Comparison of ENCODE assay signal across 19 cellular contexts in genomic region chr1:31099283-31100063, GRCh38. TPM values are rescaled to one million over a fixed set of nuclear protein-coding genes. Genes with fewer than 3 reads are reported as not detected.
DNase-seq lines count a peak whose midpoint lies in the region; TF ChIP-seq lines count a peak whose summit lies in the region.
"Had no signal": no experiment of that assay in that cellular context is flagged by ENCODE, and none has a peak within 500 bp of the region (broad histone marks: within the 10 kb centered on the region; RNA-seq: fewer than 3 reads in every experiment).

No MANE protein-coding gene starts in this region.

- no peak overlapping the region for H3K9ac ChIP-seq in SK-N-SH

- H3K27me3 ChIP-seq in stomach, result no peaks in the 10 kb centered on the region
- H3K27me3 ChIP-seq in SK-N-SH (ENCODE audit: insufficient read depth), result no peaks in the 10 kb centered on the region
- H3K27me3 ChIP-seq: ascending aorta had no signal

- TF ChIP-seq CTCF in HEK293 (tag by site-specific recombination; IDR thresholded peaks at IDR 0.05) (no peak), mesothelial cell of epicardium (IDR thresholded peaks at IDR 0.05; ENCODE audit: unreplicated experiment) (no peak), stomach (IDR thresholded peaks at IDR 0.05) (no peak), SK-N-SH (IDR thresholded peaks at IDR 0.05) (no peak)

- POLR2A ChIA-PET in HEK293 (lab: Yijun Ruan, JAX), result no interaction called here
- POLR2A ChIA-PET in SK-N-SH (lab: Yijun Ruan, JAX), result no interaction called here

- TF ChIP-seq POLR2A in stomach (IDR thresholded peaks at IDR 0.05), result no peak

- H3K27ac Mint-ChIP-seq in mesothelial cell of epicardium, result peak overlapping the region; percentile 65
- H3K27ac Mint-ChIP-seq: memory B cell; naive thymus-derived CD4-positive, alpha-beta T cell; T-cell had no signal

- H3K9me3 Mint-ChIP-seq in mesothelial cell of epicardium, result no peaks in the 10 kb centered on the region
- H3K9me3 Mint-ChIP-seq: CD4-positive, CD25-positive, alpha-beta regulatory T cell; central memory CD8-positive, alpha-beta T cell; memory B cell; naive thymus-derived CD4-positive, alpha-beta T cell; T-cell had no signal

- H3K4me2 ChIP-seq in SK-N-SH, result no peak overlapping the region

- H3K4me1 Mint-ChIP-seq in mesothelial cell of epicardium, result peaks cover 9% of the 10 kb centered on the region
- H3K4me1 Mint-ChIP-seq: CD4-positive, CD25-positive, alpha-beta regulatory T cell; central memory CD8-positive, alpha-beta T cell; memory B cell; naive thymus-derived CD4-positive, alpha-beta T cell; T-cell had no signal

- CTCF ChIA-PET in HEK293 (lab: Yijun Ruan, JAX) (no interaction called here), SK-N-SH (lab: Yijun Ruan, JAX) (no interaction called here)

- H3K4me3 Mint-ChIP-seq in mesothelial cell of epicardium, result no peak overlapping the region
- H3K4me3 Mint-ChIP-seq: CD4-positive, CD25-positive, alpha-beta regulatory T cell; central memory CD8-positive, alpha-beta T cell; memory B cell; naive thymus-derived CD4-positive, alpha-beta T cell; T-cell had no signal

- peaks cover 3% of the 10 kb centered on the region for H3K4me1 ChIP-seq in HEK293 (ENCODE audit: control insufficient read depth, insufficient read depth, low read length)
- H3K4me1 ChIP-seq in stomach, result peaks cover 10 to 22% (median 18%) of the 10 kb centered on the region in 4 donors
- peaks cover 9 to 24% of the 10 kb centered on the region in 2 experiments; a peak in 3 of 4 replicates for H3K4me1 ChIP-seq in SK-N-SH (ENCODE audit: control insufficient read depth in 1 of 2, insufficient read depth in 2 of 2, low read depth in 1 of 2, low read length in 1 of 2)
- H3K4me1 ChIP-seq: ascending aorta had no signal

- H3K79me2 ChIP-seq in SK-N-SH (ENCODE audit: insufficient read depth), result no peaks in the 10 kb centered on the region

- no peak for TF ChIP-seq RAD21 in SK-N-SH (IDR thresholded peaks at IDR 0.05; ENCODE audit: low read length)

- intact Hi-C loops in stomach (cut with DNase I; ENCODE audit: low total_unique reads), result no loop called here

- DNase-seq in glomerular visceral epithelial cell (ENCODE audit: extremely low spot score) (peak; percentile 49), mesothelial cell of epicardium (ENCODE audit: low spot score in 2 of 2, unreplicated experiment in 2 of 2) (no peak), stomach (peak; percentile 65), islet precursor cell (no peak), SK-N-SH (no peak), NCI-H524 treated with DMSO at 0.1 percent for 48 hours (lab: John Stamatoyannopoulos, UW) (no peak), amniotic stem cell (lab: John Stamatoyannopoulos, UW) (no peak)
- DNase-seq: activated naive CD4-positive, alpha-beta T cell treated with anti-CD3 and anti-CD28 coated beads, Interleukin-2, amount 50 U/mL, for 16 hours; CD4-positive, CD25-positive, alpha-beta regulatory T cell; naive thymus-derived CD4-positive, alpha-beta T cell; NCI-H1048; NCI-H2029; NCI-H226; SHP77 treated with DMSO at 0.1 percent for 48 hours; T-cell had no signal

- no peaks in the 10 kb centered on the region for H3K27me3 Mint-ChIP-seq in mesothelial cell of epicardium (ENCODE audit: low read depth)
- H3K27me3 Mint-ChIP-seq: CD4-positive, CD25-positive, alpha-beta regulatory T cell; central memory CD8-positive, alpha-beta T cell; memory B cell; naive thymus-derived CD4-positive, alpha-beta T cell; T-cell had no signal

- no peaks in the 10 kb centered on the region for H3K36me3 ChIP-seq in HEK293 (ENCODE audit: control insufficient read depth in 2 of 2, insufficient read depth in 1 of 2, low read length in 2 of 2)
- no peaks in the 10 kb centered on the region for H3K36me3 ChIP-seq in stomach
- no peaks in the 10 kb centered on the region for H3K36me3 ChIP-seq in SK-N-SH (replicated peaks in 1 of 2; ENCODE audit: control insufficient read depth in 1 of 2, insufficient read depth in 2 of 2, low read length in 1 of 2)
- H3K36me3 ChIP-seq: ascending aorta had no signal

- peaks cover 23% of the 10 kb centered on the region for H3F3A ChIP-seq in SK-N-SH (replicated peaks; ENCODE audit: insufficient read depth)

- H3K9me2 ChIP-seq in SK-N-SH, result no peaks in the 10 kb centered on the region

- H3K4me3 ChIP-seq in HEK293 (ENCODE audit: low read depth, low read length) (no peak overlapping the region), stomach (no peak overlapping the region), SK-N-SH (ENCODE audit: low read depth in 2 of 2, low read length in 1 of 2) (no peak overlapping the region)
- H3K4me3 ChIP-seq: ascending aorta had no signal

- no peaks in the 10 kb centered on the region for H3K9me3 ChIP-seq in HEK293 (ENCODE audit: control insufficient read depth, insufficient read depth, low read depth, low read length)
- H3K9me3 ChIP-seq in stomach, result no peaks in the 10 kb centered on the region
- H3K9me3 ChIP-seq in SK-N-SH, result no peaks in the 10 kb centered on the region
- H3K9me3 ChIP-seq: ascending aorta had no signal

- H3K27ac ChIP-seq in HEK293 (ENCODE audit: extremely low read depth, low read depth, low read length) (no peak overlapping the region), stomach (peak overlapping the region in 1 of 5 donors; percentile 64), SK-N-SH (ENCODE audit: low read depth in 2 of 2, low read length in 1 of 2) (no peak overlapping the region)
- H3K27ac ChIP-seq: ascending aorta had no signal

- H2AFZ ChIP-seq in SK-N-SH (ENCODE audit: low read depth), result no peak overlapping the region

- TF ChIP-seq EP300 in stomach (IDR thresholded peaks at IDR 0.05) (no peak), SK-N-SH (IDR thresholded peaks at IDR 0.05; ENCODE audit: borderline replicate concordance in 1 of 2, low read depth in 1 of 2, low read length in 1 of 2) (no peak)

- 57 to 74% (median 67%) methylated on average over 7 of the region's 7 CpGs for WGBS in stomach, 5 donors
- WGBS in SK-N-SH (ENCODE audit: low lambda C conversion rate), result 92% methylated on average over 6 of the region's 7 CpGs

- H3K36me3 Mint-ChIP-seq in mesothelial cell of epicardium, result no peaks in the 10 kb centered on the region
- H3K36me3 Mint-ChIP-seq: CD4-positive, CD25-positive, alpha-beta regulatory T cell; naive thymus-derived CD4-positive, alpha-beta T cell; T-cell had no signal

- H4K20me1 ChIP-seq in SK-N-SH (ENCODE audit: insufficient read depth), result no peaks in the 10 kb centered on the region

TF ChIP-seq in HEK293, 187 proteins besides CTCF, POLR2A, EP300 and RAD21:
- no peak for TF ChIP-seq MEIS1 (CRISPR knock-in tag; IDR thresholded peaks at IDR 0.05; ENCODE audit: borderline replicate concordance)
- TF ChIP-seq PRDM1 (tag by site-specific recombination; IDR thresholded peaks at IDR 0.05), result 0 out of 2 replicates have a peak, but pooled peaks have one; percentile 51

TF ChIP-seq in SK-N-SH, 30 proteins besides CTCF, POLR2A, EP300 and RAD21:
- TF ChIP-seq JUND (IDR thresholded peaks at IDR 0.05) (no peak), TAF1 (IDR thresholded peaks at IDR 0.05; ENCODE audit: borderline replicate concordance, low read depth, low read length) (no peak), GABPA (IDR thresholded peaks at IDR 0.05; ENCODE audit: low read depth) (no peak), USF1 (IDR thresholded peaks at IDR 0.05; ENCODE audit: borderline replicate concordance, low read depth) (no peak), USF2 (IDR thresholded peaks at IDR 0.05; ENCODE audit: borderline replicate concordance, low read depth, low read length) (no peak), EZH2phosphoT487 (IDR thresholded peaks at IDR 0.05; ENCODE audit: borderline replicate concordance, low read depth) (no peak)

RNA-seq across cellular contexts. Expression of gene PUM1, which starts 34.0 kb away (rescaled TPM):
- total RNA-seq in mesothelial cell of epicardium (244 to 253 TPM (median 250 TPM) in 3 replicates), stomach (100 to 1,000 TPM in 2 of 5 donors, 10 to 100 TPM in 3; 69.6 to 126 (median 98.2) TPM)
- polyA plus RNA-seq in stomach (10 to 100 TPM; 12.9 to 24.1 (median 15.4) TPM), SK-N-SH (2012; rRNA removed) (51.0 and 66.7 TPM in 2 replicates)
- 42.6 and 45.2 TPM in 2 replicates for polyA plus RNA-seq in SK-N-SH (2012; cell fraction: cytosol; rRNA removed)
- polyA plus RNA-seq in SK-N-SH (2012; cell fraction: nucleus; rRNA removed), result 119 and 122 TPM in 2 replicates

Comparison
In these comparisons a context has a peak if more than half of its experiments do, and no peak if none do; other contexts are left out.
1. DNase-seq: peak in glomerular visceral epithelial cell (single experiment) and stomach (single experiment); none in mesothelial cell of epicardium (0 of 2), islet precursor cell (single experiment), SK-N-SH (single experiment), NCI-H524 treated with DMSO at 0.1 percent for 48 hours (single experiment) and amniotic stem cell (single experiment).